11 cellular contexts compared by ENCODE assay signal in genomic region chr1:213821943-213822334, GRCh38.
"Had no signal": no experiment of that assay in that cellular context is flagged by ENCODE, and none has a peak within 500 bp of the region (broad histone marks: within the 10 kb centered on the region; RNA-seq: fewer than 3 reads in every experiment).

No MANE protein-coding gene starts in this region.

- ATAC-seq: GM23338, HCT116 had no signal

- H3K4me3 ChIP-seq: GM23248, GM23338, HAP-1 had no signal

- H3K9ac ChIP-seq: GM23248 had no signal

- H3K9me3 ChIP-seq: HAP-1 had no signal

- H3K27ac ChIP-seq: GM23248 had no signal

- DNase-seq: GM23248, GOT3, H7, H9, HCEC 1CT, HFFc6 had no signal

- H3K36me3 ChIP-seq: HAP-1 had no signal

- H3K4me1 ChIP-seq: HAP-1 had no signal

- FAIRE-seq: H1, H54 had no signal

- H3K4me2 ChIP-seq: GM23338 had no signal

- H2AFZ ChIP-seq: GM23248, GM23338 had no signal
